ENCODE assay signal across 8 cellular contexts in the genomic region with DNA sequence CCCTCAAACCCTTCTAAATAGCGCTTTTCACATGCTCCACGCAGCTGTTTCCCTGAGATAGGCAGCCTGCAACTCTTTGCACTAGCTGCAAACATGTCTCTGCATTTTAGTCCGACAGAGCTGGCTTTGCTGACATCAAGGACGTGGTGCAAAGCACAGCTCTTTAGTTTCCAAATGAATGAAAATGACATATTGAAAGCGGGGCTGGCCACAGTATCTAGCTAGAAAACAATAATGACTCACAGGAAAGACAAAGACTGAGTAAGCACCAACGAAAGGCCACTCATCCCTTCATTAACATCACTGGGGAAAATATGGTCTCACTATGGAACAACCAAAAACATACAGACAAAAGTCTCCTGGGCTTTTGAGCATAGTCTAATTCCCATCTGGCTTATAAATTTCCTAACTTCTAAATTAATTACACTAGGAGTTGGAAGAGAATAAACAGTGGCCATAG. TPM values are rescaled to one million over a fixed set of nuclear protein-coding genes. Genes with fewer than 3 reads are reported as not detected.
A peak's percentile ranks its signal among the peaks of the same experiment; 100 is the strongest.
DNase-seq lines count a peak whose midpoint lies in the region; ATAC-seq and TF ChIP-seq lines count a peak whose summit lies in the region.

No MANE protein-coding gene starts in this region.

- TF ChIP-seq CTCF in GM06990 (IDR thresholded peaks at IDR 0.05; ENCODE audit: insufficient read depth, low read length, poor library complexity, severe bottlenecking) (no peak), GM20000 (IDR thresholded peaks at IDR 0.05; ENCODE audit: extremely low read depth, missing control alignments) (no peak), astrocyte of the spinal cord (IDR thresholded peaks at IDR 0.05; ENCODE audit: low read depth, low read length) (no peak)

- no peaks in the 10 kb centered on the region for H3K36me3 ChIP-seq in GM06990 (ENCODE audit: control insufficient read depth, insufficient read depth, low read length)

- H3K27me3 ChIP-seq in GM06990 (replicated peaks; ENCODE audit: control insufficient read depth, insufficient read depth, low read length) = no peaks in the 10 kb centered on the region

- H3K4me3 ChIP-seq in GM06990 (replicated peaks; ENCODE audit: low read depth, low read length) (no peak overlapping the region), astrocyte of the spinal cord (ENCODE audit: low read depth, low read length) (no peak overlapping the region)

- in situ Hi-C loops in astrocyte of the spinal cord (cut with HindIII; ENCODE audit: low sequenced_read_pairs) = no loop called here

- ATAC-seq in HG03457 (IDR thresholded peaks at IDR 0.05; ENCODE audit: unreplicated experiment) = peak; percentile 85

- DNase-seq in GM06990 (ENCODE audit: extremely low read depth, insufficient read length) (peak; percentile 48), GM20000 (ENCODE audit: low spot score) (peak; percentile 53), astrocyte of the spinal cord (ENCODE audit: low read depth, low spot score) (peak; percentile 69), renal cortical epithelial cell (ENCODE audit: low read depth) (peak; percentile 76), UCSD-AML1 (lab: John Stamatoyannopoulos, UW; ENCODE audit: unreplicated experiment) (no peak)
- DNase-seq in activated effector memory CD4-positive, alpha-beta T cell treated with Interleukin-2 at 50 U/mL for 16 hours = no peak
- no peak for DNase-seq in stimulated activated naive CD4-positive, alpha-beta T cell (lab: John Stamatoyannopoulos, UW)

RNA-seq across cellular contexts. Expression of gene ZC3H12C, which starts 15.3 kb away (rescaled TPM):
- 24.1 and 25.9 TPM in 2 replicates for total RNA-seq in renal cortical epithelial cell

Comparison
In these comparisons a context has a peak if more than half of its experiments do, and no peak if none do; other contexts are left out.
1. DNase-seq: peak in GM06990 (single experiment), GM20000 (single experiment), astrocyte of the spinal cord (single experiment) and renal cortical epithelial cell (single experiment); none in activated effector memory CD4-positive, alpha-beta T cell treated with Interleukin-2 at 50 U/mL for 16 hours (single experiment), UCSD-AML1 (single experiment) and stimulated activated naive CD4-positive, alpha-beta T cell (0 of 6).